ENCODE assay signal across 20 cellular contexts in genomic region chr1:188425687-188426086, GRCh38.
A peak's percentile ranks its signal among the peaks of the same experiment; 100 is the strongest.
DNase-seq lines count a peak whose midpoint lies in the region; ATAC-seq and TF ChIP-seq lines count a peak whose summit lies in the region.
"Had no signal": no experiment of that assay in that cellular context is flagged by ENCODE, and none has a peak within 500 bp of the region (broad histone marks: within the 10 kb centered on the region; RNA-seq: fewer than 3 reads in every experiment).

No MANE protein-coding gene starts in this region.

- H3K9me3 ChIP-seq in AG04450 (ENCODE audit: control insufficient read depth, insufficient read depth, low read length): no peaks in the 10 kb centered on the region
- H3K9me3 ChIP-seq in IMR-90 (ENCODE audit: control insufficient read depth, insufficient read depth, low read length): no peaks in the 10 kb centered on the region

- H3K27ac Mint-ChIP-seq in activated CD8-positive, alpha-beta memory T cell treated with anti-CD3 and anti-CD28 coated beads, Interleukin-2, amount 10 ng/mL, durations not matched to agents 7 days and 5 days: no peak overlapping the region
- H3K27ac Mint-ChIP-seq: activated T-cell treated with anti-CD3 and anti-CD28 coated beads, Interleukin-2, amount 50 U/mL, for 24 hours; nephron; progenitor cell of endocrine pancreas; T-helper 1 cell treated with Interleukin-12 subunit alpha and Interleukin-12 subunit beta and Interleukin-4 antibody, amounts not matched to agents 30 μg/mL and 1 μg/mL, for 36 hours had no signal

- POLR2A ChIA-PET in AG04450 (lab: Yijun Ruan, JAX): no interaction called here
- POLR2A ChIA-PET in IMR-90 (lab: Charles Lee; ENCODE audit: unreplicated experiment): no interaction called here

- peaks cover 7% of the 10 kb centered on the region for H3K9me3 Mint-ChIP-seq in activated CD8-positive, alpha-beta memory T cell treated with anti-CD3 and anti-CD28 coated beads, Interleukin-2, amount 10 ng/mL, durations not matched to agents 7 days and 5 days (ENCODE audit: low read depth)
- H3K9me3 Mint-ChIP-seq: nephron; T-helper 1 cell treated with Interleukin-12 subunit alpha and Interleukin-12 subunit beta and Interleukin-4 antibody, amounts not matched to agents 30 μg/mL and 1 μg/mL, for 36 hours had no signal

- H3K56ac ChIP-seq in IMR-90 (ENCODE audit: extremely low read depth, insufficient read depth, low read length): peak overlapping the region; percentile 36; the same call in 1 of the 2 replicates

- intact Hi-C loops in IMR-90 (cut with micrococcal nuclease): no loop called here

- H3K27me3 Mint-ChIP-seq in activated CD8-positive, alpha-beta memory T cell treated with anti-CD3 and anti-CD28 coated beads, Interleukin-2, amount 10 ng/mL, durations not matched to agents 7 days and 5 days: no peaks in the 10 kb centered on the region
- H3K27me3 Mint-ChIP-seq: activated T-cell treated with anti-CD3 and anti-CD28 coated beads, Interleukin-2, amount 50 U/mL, for 24 hours; progenitor cell of endocrine pancreas had no signal

- H4K5ac ChIP-seq in IMR-90 (ENCODE audit: low read depth, low read length): no peak overlapping the region

- no peak overlapping the region for H3K4me2 ChIP-seq in IMR-90 (ENCODE audit: low read depth, low read length)

- TF ChIP-seq POLR2A in IMR-90 (IDR thresholded peaks at IDR 0.05; ENCODE audit: low read depth, low read length): no peak

- TF ChIP-seq CTCF in AG04450 (IDR thresholded peaks at IDR 0.05; ENCODE audit: low read depth, low read length) (no peak), IMR-90 (conservative IDR thresholded peaks at IDR 0.05; ENCODE audit: low read depth, low read length) (no peak), astrocyte of the spinal cord (IDR thresholded peaks at IDR 0.05; ENCODE audit: low read depth, low read length) (no peak), fibroblast of villous mesenchyme (IDR thresholded peaks at IDR 0.05; ENCODE audit: insufficient read depth, low read depth, low read length) (no peak)

- dilution Hi-C loops in IMR-90 (cut with HindIII; ENCODE audit: low sequenced_read_pairs, unreplicated experiment): no loop called here

- no peaks in the 10 kb centered on the region for H3K4me1 Mint-ChIP-seq in activated CD8-positive, alpha-beta memory T cell treated with anti-CD3 and anti-CD28 coated beads, Interleukin-2, amount 10 ng/mL, durations not matched to agents 7 days and 5 days
- H3K4me1 Mint-ChIP-seq: nephron had no signal

- no peaks in the 10 kb centered on the region for H3K9me1 ChIP-seq in IMR-90 (ENCODE audit: insufficient read depth, low read length)

- no peak overlapping the region for H2AK5ac ChIP-seq in IMR-90 (ENCODE audit: low read depth, low read length)

- CTCF ChIA-PET in AG04450 (lab: Charles Lee) (no interaction called here), IMR-90 (lab: Yijun Ruan, JAX) (no interaction called here)
- CTCF ChIA-PET in activated CD8-positive, alpha-beta memory T cell treated with anti-CD3 and anti-CD28 coated beads, Interleukin-2, amount 10 ng/mL, durations not matched to agents 7 days and 5 days (lab: Charles Lee): no interaction called here

- no peaks in the 10 kb centered on the region for H3K36me3 ChIP-seq in IMR-90 (ENCODE audit: control insufficient read depth, insufficient read depth, low read length)
- H3K36me3 ChIP-seq: spleen, WERI-Rb-1 had no signal

- no peak overlapping the region for H3K9ac ChIP-seq in IMR-90 (ENCODE audit: low read depth, low read length)

- H3K4ac ChIP-seq in IMR-90 (ENCODE audit: low read depth, low read length): peak overlapping the region; percentile 20; the same call in 1 of the 2 replicates

- H3K4me3 Mint-ChIP-seq in activated CD8-positive, alpha-beta memory T cell treated with anti-CD3 and anti-CD28 coated beads, Interleukin-2, amount 10 ng/mL, durations not matched to agents 7 days and 5 days: no peak overlapping the region
- H3K4me3 Mint-ChIP-seq: activated T-cell treated with anti-CD3 and anti-CD28 coated beads, Interleukin-2, amount 50 U/mL, for 24 hours; nephron; T-helper 1 cell treated with Interleukin-12 subunit alpha and Interleukin-12 subunit beta and Interleukin-4 antibody, amounts not matched to agents 30 μg/mL and 1 μg/mL, for 36 hours had no signal

- DNase-seq in AG04450 (ENCODE audit: low read depth, low spot score) (peak; percentile 61), IMR-90 (peak; percentile 94), astrocyte of the spinal cord (ENCODE audit: low read depth, low spot score) (peak; percentile 76), fibroblast of villous mesenchyme (ENCODE audit: low read depth) (peak; percentile 8), NK-92 (lab: John Stamatoyannopoulos, UW; ENCODE audit: unreplicated experiment) (no peak), retina (no peak), cortex of kidney (lab: John Stamatoyannopoulos, UW) (no peak)
- DNase-seq in activated CD8-positive, alpha-beta memory T cell treated with anti-CD3 and anti-CD28 coated beads, Interleukin-2, amount 10 ng/mL, durations not matched to agents 7 days and 5 days: no peak
- DNase-seq: activated CD4-positive, alpha-beta T cell treated with anti-CD3 and anti-CD28 coated beads, Interleukin-2, amount 50 U/mL, for 48 hours; activated naive CD4-positive, alpha-beta T cell treated with anti-CD3 and anti-CD28 coated beads, Interleukin-2, amount 50 U/mL, for 16 hours; activated T-cell treated with anti-CD3 and anti-CD28 coated beads, Interleukin-2, amount 50 U/mL, for 24 hours; kidney glomerular epithelial cell; NCI-H1694 treated with DMSO at 0.1 percent for 48 hours; NCI-H446; Right ventricle myocardium superior; spleen; WERI-Rb-1 had no signal

- H2AFZ ChIP-seq in IMR-90 (replicated peaks; ENCODE audit: low read length, poor library complexity): no peak overlapping the region

- H3K27ac ChIP-seq in AG04450 (ENCODE audit: low read depth, low read length): no peak overlapping the region
- peak overlapping the region; percentile 65; the same call in 1 of the 2 replicates for H3K27ac ChIP-seq in IMR-90 (ENCODE audit: insufficient read depth, low read length)
- H3K27ac ChIP-seq: spleen, WERI-Rb-1 had no signal

- no peak overlapping the region for H3K14ac ChIP-seq in IMR-90 (replicated peaks; ENCODE audit: low read depth, low read length)

- peak overlapping the region in 1 of 2 experiments; percentile 78; a peak in 2 of 4 replicates for H4K8ac ChIP-seq in IMR-90 (ENCODE audit: low read depth in 2 of 2, low read length in 2 of 2)

- TF ChIP-seq RAD21 in IMR-90 (IDR thresholded peaks at IDR 0.05; ENCODE audit: low read length): no peak

- H4K20me1 ChIP-seq in IMR-90 (ENCODE audit: insufficient read depth, low read length): no peaks in the 10 kb centered on the region

- H3K4me3 ChIP-seq in AG04450 (ENCODE audit: low read depth, low read length) (no peak overlapping the region), IMR-90 (ENCODE audit: insufficient read depth, low read depth, low read length) (no peak overlapping the region), astrocyte of the spinal cord (ENCODE audit: low read depth, low read length) (no peak overlapping the region), fibroblast of villous mesenchyme (ENCODE audit: low read depth, low read length) (no peak overlapping the region)
- H3K4me3 ChIP-seq: spleen had no signal

- peak; percentile 95 for ATAC-seq in IMR-90 (ENCODE audit: low read depth)
- ATAC-seq in activated CD8-positive, alpha-beta memory T cell treated with anti-CD3 and anti-CD28 coated beads, Interleukin-2, amount 10 ng/mL, durations not matched to agents 7 days and 5 days: no peak

- H2BK15ac ChIP-seq in IMR-90 (ENCODE audit: low read depth, low read length): no peak overlapping the region

- H2BK20ac ChIP-seq in IMR-90 (ENCODE audit: low read depth, low read length): peak overlapping the region; percentile 81

- no CpG with 5 or more reads among the region's 4 CpGs for WGBS in IMR-90 (ENCODE audit: extremely low coverage in 2 of 2, insufficient read length in 1 of 2), 2 experiments

- peak overlapping the region; percentile 84 for H2BK120ac ChIP-seq in IMR-90 (ENCODE audit: low read depth, low read length)

- H3K4me1 ChIP-seq in IMR-90 (ENCODE audit: control insufficient read depth, insufficient read depth, low read length): no peaks in the 10 kb centered on the region
- H3K4me1 ChIP-seq: spleen had no signal

- H2AK9ac ChIP-seq in IMR-90 (replicated peaks; ENCODE audit: low read depth, low read length, poor library complexity): no peak overlapping the region

- H4K91ac ChIP-seq in IMR-90 (ENCODE audit: insufficient read depth, low read depth, low read length): no peak overlapping the region

- BruUV-seq in IMR-90 (replicated peaks; lab: Mats Ljungman, UMichigan): no TSS peak

- no peaks in the 10 kb centered on the region for H3K36me3 Mint-ChIP-seq in activated CD8-positive, alpha-beta memory T cell treated with anti-CD3 and anti-CD28 coated beads, Interleukin-2, amount 10 ng/mL, durations not matched to agents 7 days and 5 days

- H2BK5ac ChIP-seq in IMR-90 (ENCODE audit: low read depth, low read length, poor library complexity, severe bottlenecking): peak overlapping the region; percentile 87

- H3K79me1 ChIP-seq in IMR-90 (ENCODE audit: low read depth in 1 of 2, low read length in 2 of 2): no peaks in the 10 kb centered on the region

- H3K23ac ChIP-seq in IMR-90 (ENCODE audit: low read depth, low read length): no peak overlapping the region

- in situ Hi-C loops in IMR-90 (cut with MboI; ENCODE audit: low sequenced_read_pairs) (no loop called here), astrocyte of the spinal cord (cut with HindIII; ENCODE audit: low sequenced_read_pairs) (no loop called here)

- H3K27me3 ChIP-seq in AG04450 (ENCODE audit: control insufficient read depth, insufficient read depth, low read length) (no peaks in the 10 kb centered on the region), IMR-90 (ENCODE audit: control insufficient read depth, insufficient read depth, low read length) (no peaks in the 10 kb centered on the region)
- H3K27me3 ChIP-seq: spleen had no signal

- H3K18ac ChIP-seq in IMR-90 (ENCODE audit: low read depth, low read length): no peak overlapping the region

TF ChIP-seq in IMR-90, 13 proteins besides CTCF, POLR2A, EP300 and RAD21:
- peak; percentile 66 for TF ChIP-seq FOS (IDR thresholded peaks at IDR 0.05; ENCODE audit: low read depth, low read length)
- no peak for TF ChIP-seq USF2 (IDR thresholded peaks at IDR 0.05; ENCODE audit: low read depth, low read length)
- TF ChIP-seq CEBPB (IDR thresholded peaks at IDR 0.05; ENCODE audit: low read depth, low read length): peak; percentile 96

Comparison
In these comparisons a context has a peak if more than half of its experiments do, and no peak if none do; other contexts are left out.
1. DNase-seq: peak in AG04450 (single experiment), IMR-90 (single experiment), astrocyte of the spinal cord (single experiment) and fibroblast of villous mesenchyme (single experiment); none in activated CD8-positive, alpha-beta memory T cell treated with anti-CD3 and anti-CD28 coated beads, Interleukin-2, amount 10 ng/mL, durations not matched to agents 7 days and 5 days (single experiment), NK-92 (single experiment), retina (single experiment) and cortex of kidney (single experiment).